Comparison of ENCODE assay signal across 1 cellular context in genomic region chr2:74333175-74333574, GRCh38.
TF ChIP-seq lines count a peak whose summit lies in the region.

No MANE protein-coding gene starts in this region.

TF ChIP-seq in GM23338, 12 proteins besides CTCF, POLR2A, EP300 and RAD21 (continued from another document):
- TF ChIP-seq, protein P1, sequence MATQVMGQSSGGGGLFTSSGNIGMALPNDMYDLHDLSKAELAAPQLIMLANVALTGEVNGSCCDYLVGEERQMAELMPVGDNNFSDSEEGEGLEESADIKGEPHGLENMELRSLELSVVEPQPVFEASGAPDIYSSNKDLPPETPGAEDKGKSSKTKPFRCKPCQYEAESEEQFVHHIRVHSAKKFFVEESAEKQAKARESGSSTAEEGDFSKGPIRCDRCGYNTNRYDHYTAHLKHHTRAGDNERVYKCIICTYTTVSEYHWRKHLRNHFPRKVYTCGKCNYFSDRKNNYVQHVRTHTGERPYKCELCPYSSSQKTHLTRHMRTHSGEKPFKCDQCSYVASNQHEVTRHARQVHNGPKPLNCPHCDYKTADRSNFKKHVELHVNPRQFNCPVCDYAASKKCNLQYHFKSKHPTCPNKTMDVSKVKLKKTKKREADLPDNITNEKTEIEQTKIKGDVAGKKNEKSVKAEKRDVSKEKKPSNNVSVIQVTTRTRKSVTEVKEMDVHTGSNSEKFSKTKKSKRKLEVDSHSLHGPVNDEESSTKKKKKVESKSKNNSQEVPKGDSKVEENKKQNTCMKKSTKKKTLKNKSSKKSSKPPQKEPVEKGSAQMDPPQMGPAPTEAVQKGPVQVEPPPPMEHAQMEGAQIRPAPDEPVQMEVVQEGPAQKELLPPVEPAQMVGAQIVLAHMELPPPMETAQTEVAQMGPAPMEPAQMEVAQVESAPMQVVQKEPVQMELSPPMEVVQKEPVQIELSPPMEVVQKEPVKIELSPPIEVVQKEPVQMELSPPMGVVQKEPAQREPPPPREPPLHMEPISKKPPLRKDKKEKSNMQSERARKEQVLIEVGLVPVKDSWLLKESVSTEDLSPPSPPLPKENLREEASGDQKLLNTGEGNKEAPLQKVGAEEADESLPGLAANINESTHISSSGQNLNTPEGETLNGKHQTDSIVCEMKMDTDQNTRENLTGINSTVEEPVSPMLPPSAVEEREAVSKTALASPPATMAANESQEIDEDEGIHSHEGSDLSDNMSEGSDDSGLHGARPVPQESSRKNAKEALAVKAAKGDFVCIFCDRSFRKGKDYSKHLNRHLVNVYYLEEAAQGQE (IDR thresholded peaks at IDR 0.05; ENCODE audit: unreplicated experiment) = no peak
- no peak for TF ChIP-seq POLR2AphosphoS5 (IDR thresholded peaks at IDR 0.05; ENCODE audit: low read depth)
- TF ChIP-seq ETS1 (IDR thresholded peaks at IDR 0.05) = no peak
